In the genomic region with DNA sequence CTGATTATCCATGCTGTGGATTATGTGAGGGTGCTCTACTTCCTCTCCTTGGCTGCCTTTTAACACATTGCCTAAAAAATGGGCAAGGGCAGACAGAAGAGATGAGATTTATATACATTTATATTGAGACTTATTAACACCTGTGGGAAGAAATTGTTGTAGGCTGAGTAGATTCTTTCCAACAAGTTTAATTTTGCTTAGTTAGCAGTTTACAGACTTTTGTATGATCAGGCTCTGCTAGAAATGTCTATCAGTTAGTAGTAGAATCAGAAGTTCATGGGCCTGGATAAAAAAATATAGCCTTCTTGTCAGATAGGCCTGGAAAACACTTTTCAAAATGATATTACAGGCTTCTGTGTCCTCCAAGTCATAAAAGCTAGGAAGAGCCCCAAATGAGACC, we compare ENCODE assay signal across 28 cellular contexts.
"Had no signal": no experiment of that assay in that cellular context is flagged by ENCODE, and none has a peak within 500 bp of the region (broad histone marks: within the 10 kb centered on the region; RNA-seq: fewer than 3 reads in every experiment).

No MANE protein-coding gene starts in this region.

- H3K36me3 ChIP-seq: colonic mucosa, esophagus squamous epithelium, gastrocnemius medialis, heart right ventricle, left lung, lower lobe of right lung had no signal

- H3K9me3 ChIP-seq: colonic mucosa, esophagus squamous epithelium, gastrocnemius medialis, heart right ventricle, left lung, lower lobe of right lung, mucosa of descending colon had no signal

- H3K9me3 Mint-ChIP-seq: endodermal cell had no signal

- H3K27me3 ChIP-seq: colonic mucosa, esophagus squamous epithelium, gastrocnemius medialis, heart right ventricle, left lung had no signal

- H3K4me1 Mint-ChIP-seq: endodermal cell, mesothelial cell of epicardium had no signal

- H3K27ac ChIP-seq: colonic mucosa, epithelial cell of prostate, esophagus squamous epithelium, gastrocnemius medialis, heart right ventricle, left lung, lower lobe of right lung had no signal

- ATAC-seq: effector memory CD8-positive, alpha-beta T cell; esophagus mucosa; gastrocnemius medialis; heart right ventricle; left cardiac atrium; left lung; left ventricle myocardium superior; lower lobe of right lung; mucosa of descending colon had no signal

- H3K27ac Mint-ChIP-seq: dendritic cell treated with granulocyte-macrophage colony-stimulating factor and Interleukin-4, amounts not matched to agents 40 ng/mL and 50 ng/mL, for 4 days; effector memory CD8-positive, alpha-beta T cell; endodermal cell; mesothelial cell of epicardium; naive B cell had no signal

- H3K27me3 Mint-ChIP-seq: dendritic cell treated with granulocyte-macrophage colony-stimulating factor and Interleukin-4, amounts not matched to agents 40 ng/mL and 50 ng/mL, for 4 days; naive B cell had no signal

- FAIRE-seq: endometrium, islet of Langerhans, keratinocyte had no signal

- DNase-seq: colonic mucosa; cortex of kidney; effector CD8-positive, alpha-beta T cell; effector memory CD8-positive, alpha-beta T cell; endodermal cell; erythroblast; esophagus squamous epithelium; foreskin fibroblast; foreskin melanocyte; gastrocnemius medialis; glutamatergic neuron; head of caudate nucleus; heart right ventricle; hippocampal formation; left cardiac atrium; left lung; left ventricle myocardium superior; lower lobe of right lung; mesenchymal stem cell; mucosa of descending colon; naive B cell had no signal

- H3K4me3 ChIP-seq: colonic mucosa, esophagus squamous epithelium, gastrocnemius medialis, heart right ventricle, left lung, lower lobe of right lung, mucosa of descending colon had no signal

- H3K36me3 Mint-ChIP-seq: mesothelial cell of epicardium, naive B cell had no signal

- H3K4me1 ChIP-seq: colonic mucosa, esophagus squamous epithelium, gastrocnemius medialis, heart right ventricle, left lung, lower lobe of right lung had no signal

- H3K4me3 Mint-ChIP-seq: dendritic cell treated with granulocyte-macrophage colony-stimulating factor and Interleukin-4, amounts not matched to agents 40 ng/mL and 50 ng/mL, for 4 days; effector memory CD8-positive, alpha-beta T cell; endodermal cell; mesothelial cell of epicardium; naive B cell had no signal
